ENCODE assay signal across 15 cellular contexts in the genomic region with DNA sequence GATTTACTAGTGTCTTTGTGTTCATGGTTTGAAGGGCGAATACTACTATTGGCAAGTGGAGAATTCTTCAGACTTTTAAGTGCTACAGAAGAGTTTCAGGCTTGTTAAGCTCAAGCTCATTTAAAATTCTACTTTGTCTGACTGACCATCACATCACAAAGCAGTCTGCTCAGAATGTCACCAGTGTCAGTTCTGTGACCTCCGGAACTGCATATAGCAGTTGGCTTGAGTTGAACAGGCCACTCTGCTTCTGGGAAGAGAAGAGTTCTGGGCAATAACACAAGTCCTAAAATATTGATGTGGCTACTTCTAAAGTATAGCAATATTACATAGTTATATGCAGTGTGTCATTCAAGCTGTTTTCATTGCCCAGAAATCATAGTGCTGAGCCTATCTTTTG.
A peak's percentile ranks its signal among the peaks of the same experiment; 100 is the strongest.
DNase-seq lines count a peak whose midpoint lies in the region; ATAC-seq and TF ChIP-seq lines count a peak whose summit lies in the region.
"Had no signal": no experiment of that assay in that cellular context is flagged by ENCODE, and none has a peak within 500 bp of the region (broad histone marks: within the 10 kb centered on the region; RNA-seq: fewer than 3 reads in every experiment).

No MANE protein-coding gene starts in this region.

- TF ChIP-seq CTCF in Calu3 (IDR thresholded peaks at IDR 0.05; ENCODE audit: unreplicated experiment), result no peak

- H3K9me3 ChIP-seq in T-helper 17 cell (ENCODE audit: control insufficient read depth, low read length, poor library complexity, severe bottlenecking), result no peaks in the 10 kb centered on the region

- H3K36me3 Mint-ChIP-seq in Calu3 (ENCODE audit: insufficient read depth, unreplicated experiment) (no peaks in the 10 kb centered on the region), T-helper 17 cell (ENCODE audit: low read depth) (no peaks in the 10 kb centered on the region)
- no peaks in the 10 kb centered on the region for H3K36me3 Mint-ChIP-seq in activated T-helper 1 cell treated with anti-CD3 and anti-CD28 coated beads, Interleukin-12 subunit alpha, Interleukin-12 subunit beta, Interleukin-2, Interleukin-4 antibody, amounts not matched to agents 30 ng/mL and 10 ng/mL and 1 ng/mL, durations not matched to agents 14 hours and 24 hours and 36 hours (ENCODE audit: low read depth)

- no TSS peak for BruUV-seq in Calu3 (replicated peaks; lab: Mats Ljungman, UMichigan)

- CTCF ChIA-PET in Calu3 (lab: Charles Lee), result interaction anchor here (0.6 to 1.3 kb wide), 5 partner anchors 11 to 1670 kb away, joined by 3 to 14 read pairs (median 4); a partner anchor contains a TSS

- no peak for DNase-seq in Calu3
- DNase-seq in globus pallidus (ENCODE audit: low spot score), result peak; percentile 33
- no peak for DNase-seq in left colon
- peak; percentile 56 for DNase-seq in pons (ENCODE audit: low spot score)
- DNase-seq in T-helper 17 cell, result no peak
- no peak for DNase-seq in DMS79 (lab: John Stamatoyannopoulos, UW)
- DNase-seq in activated T-helper 1 cell treated with anti-CD3 and anti-CD28 coated beads, Interleukin-12 subunit alpha, Interleukin-12 subunit beta, Interleukin-2, Interleukin-4 antibody, amounts not matched to agents 30 ng/mL and 10 ng/mL and 1 ng/mL, durations not matched to agents 14 hours and 24 hours and 36 hours (ENCODE audit: low spot score), result no peak
- DNase-seq: C1 segment of cervical spinal cord; CD4-positive, alpha-beta T cell; DMS79 treated with DMSO at 0.1 percent for 48 hours; EL; GM23248 had no signal

- H3K27ac Mint-ChIP-seq in Calu3 (ENCODE audit: unreplicated experiment), result peak overlapping the region; percentile 88
- no peak overlapping the region for H3K27ac Mint-ChIP-seq in T-helper 17 cell
- H3K27ac Mint-ChIP-seq in activated T-helper 1 cell treated with anti-CD3 and anti-CD28 coated beads, Interleukin-12 subunit alpha, Interleukin-12 subunit beta, Interleukin-2, Interleukin-4 antibody, amounts not matched to agents 30 ng/mL and 10 ng/mL and 1 ng/mL, durations not matched to agents 14 hours and 24 hours and 36 hours, result no peak overlapping the region
- H3K27ac Mint-ChIP-seq: B cell; CD4-positive, alpha-beta T cell had no signal

- ATAC-seq in left colon, result peak; percentile 20
- no peak for ATAC-seq in T-helper 17 cell
- ATAC-seq: HCT116, HepG2 had no signal

- H3K4me1 Mint-ChIP-seq in Calu3 (ENCODE audit: low read depth, unreplicated experiment), result peaks cover 43% of the 10 kb centered on the region
- H3K4me1 Mint-ChIP-seq in T-helper 17 cell, result peaks cover 14% of the 10 kb centered on the region
- peaks cover 7% of the 10 kb centered on the region for H3K4me1 Mint-ChIP-seq in activated T-helper 1 cell treated with anti-CD3 and anti-CD28 coated beads, Interleukin-12 subunit alpha, Interleukin-12 subunit beta, Interleukin-2, Interleukin-4 antibody, amounts not matched to agents 30 ng/mL and 10 ng/mL and 1 ng/mL, durations not matched to agents 14 hours and 24 hours and 36 hours (ENCODE audit: low read depth)
- H3K4me1 Mint-ChIP-seq: B cell had no signal

- intact Hi-C loops in Calu3 (cut with micrococcal nuclease; ENCODE audit: unreplicated experiment), result loop anchor here (2.0 to 5.0 kb wide), 2 partner anchors 35 to 83 kb away; no protein-coding TSS in a partner anchor
- intact Hi-C loops in left colon (cut with DNase I, micrococcal nuclease), result no loop called here
- intact Hi-C loops in activated T-helper 1 cell treated with anti-CD3 and anti-CD28 coated beads, Interleukin-12 subunit alpha, Interleukin-12 subunit beta, Interleukin-2, Interleukin-4 antibody, amounts not matched to agents 30 ng/mL and 10 ng/mL and 1 ng/mL, durations not matched to agents 14 hours and 24 hours and 36 hours (cut with micrococcal nuclease), result no loop called here

- H3K9me3 Mint-ChIP-seq in Calu3 (ENCODE audit: low read depth, unreplicated experiment), result no peaks in the 10 kb centered on the region
- H3K9me3 Mint-ChIP-seq in activated T-helper 1 cell treated with anti-CD3 and anti-CD28 coated beads, Interleukin-12 subunit alpha, Interleukin-12 subunit beta, Interleukin-2, Interleukin-4 antibody, amounts not matched to agents 30 ng/mL and 10 ng/mL and 1 ng/mL, durations not matched to agents 14 hours and 24 hours and 36 hours, result no peaks in the 10 kb centered on the region
- H3K9me3 Mint-ChIP-seq: CD4-positive, alpha-beta T cell had no signal

- H3K4me3 Mint-ChIP-seq in Calu3 (ENCODE audit: low read depth, unreplicated experiment) (no peak overlapping the region), T-helper 17 cell (no peak overlapping the region)
- H3K4me3 Mint-ChIP-seq in activated T-helper 1 cell treated with anti-CD3 and anti-CD28 coated beads, Interleukin-12 subunit alpha, Interleukin-12 subunit beta, Interleukin-2, Interleukin-4 antibody, amounts not matched to agents 30 ng/mL and 10 ng/mL and 1 ng/mL, durations not matched to agents 14 hours and 24 hours and 36 hours, result no peak overlapping the region
- H3K4me3 Mint-ChIP-seq: B cell; CD4-positive, alpha-beta T cell had no signal

- no peaks in the 10 kb centered on the region for H3K27me3 Mint-ChIP-seq in Calu3 (ENCODE audit: unreplicated experiment)
- no peaks in the 10 kb centered on the region for H3K27me3 Mint-ChIP-seq in T-helper 17 cell
- H3K27me3 Mint-ChIP-seq in activated T-helper 1 cell treated with anti-CD3 and anti-CD28 coated beads, Interleukin-12 subunit alpha, Interleukin-12 subunit beta, Interleukin-2, Interleukin-4 antibody, amounts not matched to agents 30 ng/mL and 10 ng/mL and 1 ng/mL, durations not matched to agents 14 hours and 24 hours and 36 hours (ENCODE audit: insufficient read depth), result no peaks in the 10 kb centered on the region
- H3K27me3 Mint-ChIP-seq: B cell; CD4-positive, alpha-beta T cell had no signal

Comparison
In these comparisons a context has a peak if more than half of its experiments do, and no peak if none do; other contexts are left out.
1. DNase-seq: peak in globus pallidus (single experiment) and pons (single experiment); none in Calu3 (single experiment), left colon (0 of 2), T-helper 17 cell (0 of 3), DMS79 (single experiment) and activated T-helper 1 cell treated with anti-CD3 and anti-CD28 coated beads, Interleukin-12 subunit alpha, Interleukin-12 subunit beta, Interleukin-2, Interleukin-4 antibody, amounts not matched to agents 30 ng/mL and 10 ng/mL and 1 ng/mL, durations not matched to agents 14 hours and 24 hours and 36 hours (single experiment).